ENCODE assay signal across 3 cellular contexts in the genomic region with DNA sequence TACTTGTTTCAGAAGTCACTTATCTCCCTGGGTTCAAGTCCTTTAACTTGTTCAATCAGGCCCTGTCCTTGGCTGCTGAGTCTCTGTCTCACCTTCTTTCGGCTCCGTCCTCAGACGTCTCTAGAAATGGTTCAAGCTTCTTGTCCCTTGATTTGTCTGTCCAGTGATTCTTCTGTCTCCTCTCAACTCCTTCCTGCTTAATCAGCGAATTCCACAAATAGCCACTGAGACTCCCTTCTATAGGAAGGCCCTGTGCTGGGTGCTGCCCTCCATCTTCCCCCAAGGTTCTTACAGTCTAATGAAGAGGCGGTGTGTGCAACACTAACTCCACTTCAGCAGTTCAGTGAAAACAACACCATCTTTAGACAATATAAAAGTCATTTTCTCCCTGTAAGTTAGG.
TF ChIP-seq lines count a peak whose summit lies in the region.

No MANE protein-coding gene starts in this region.

TF ChIP-seq in A549, 52 proteins besides CTCF, POLR2A, EP300 and RAD21:
- TF ChIP-seq ZC3H11A (IDR thresholded peaks at IDR 0.05) (no peak), MAFK (IDR thresholded peaks at IDR 0.05; ENCODE audit: partially characterized antibody) (peak; percentile 83), ZNF302 (CRISPR knock-in tag; IDR thresholded peaks at IDR 0.05) (no peak), EHMT2 (IDR thresholded peaks at IDR 0.05; ENCODE audit: low read depth) (no peak)

TF ChIP-seq in IMR-90, 13 proteins besides CTCF, POLR2A, EP300 and RAD21:
- TF ChIP-seq MAZ (IDR thresholded peaks at IDR 0.05; ENCODE audit: borderline replicate concordance, low read depth, low read length) (no peak), MAFK (IDR thresholded peaks at IDR 0.05; ENCODE audit: low read depth, low read length) (0 out of 2 replicates have a peak, but pooled peaks have one; percentile 50)

TF ChIP-seq in H1, 55 proteins besides CTCF, POLR2A, EP300 and RAD21:
- TF ChIP-seq SUZ12 (IDR thresholded peaks at IDR 0.05; ENCODE audit: low read length), result no peak
- peak; percentile 43; the same call in 1 of the 2 replicates for TF ChIP-seq MAFK (IDR thresholded peaks at IDR 0.05; ENCODE audit: low read depth, low read length)
- TF ChIP-seq KDM1A (IDR thresholded peaks at IDR 0.05; ENCODE audit: borderline replicate concordance, low read length), result no peak
